ENCODE assay signal across 1 cellular context in the genomic region with DNA sequence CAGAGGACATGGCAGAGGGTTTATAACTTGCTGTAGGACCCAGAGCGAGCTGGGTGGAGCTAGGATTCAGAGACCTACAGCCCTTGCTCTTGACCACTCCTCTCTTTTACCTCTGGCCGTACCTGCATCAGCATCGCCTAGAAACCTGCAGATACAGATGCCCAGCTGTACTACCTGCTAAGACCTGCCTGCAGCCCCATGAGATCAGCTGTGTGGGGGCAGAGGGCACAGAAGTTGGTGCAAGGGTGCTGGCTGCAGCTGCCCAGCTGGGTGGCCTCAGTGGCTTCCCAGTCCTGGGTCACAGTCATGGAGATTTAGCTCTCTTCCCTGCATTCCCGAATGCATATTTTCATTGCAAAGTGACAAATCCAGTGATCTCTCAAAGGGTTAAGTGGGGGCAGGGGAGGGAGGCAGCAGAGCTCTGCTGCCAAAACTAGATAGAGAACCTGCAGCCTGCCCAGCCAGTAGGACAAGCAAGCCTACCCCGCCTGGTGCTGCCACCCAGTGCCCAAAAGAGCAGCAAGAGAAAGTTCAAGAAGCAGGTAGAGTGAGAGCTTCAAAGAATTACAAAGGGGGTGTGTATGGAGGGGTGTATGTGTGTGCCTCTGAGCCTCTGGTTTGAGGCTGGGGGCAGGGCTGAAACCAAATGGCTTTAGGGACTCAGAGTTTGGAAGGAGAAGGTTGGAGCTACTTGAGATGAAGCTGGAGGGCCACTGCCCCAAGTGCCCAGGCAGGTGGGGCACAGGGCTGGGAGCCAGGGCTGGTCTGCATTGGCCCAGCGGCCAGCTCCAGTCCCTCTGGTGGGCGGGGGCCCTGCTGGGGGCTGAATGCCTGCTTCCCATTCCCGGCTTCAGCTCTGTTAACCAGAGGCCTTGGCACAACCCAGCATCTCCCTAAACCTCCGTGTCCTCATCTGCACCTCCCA.
TF ChIP-seq lines count a peak whose summit lies in the region.

No MANE protein-coding gene starts in this region.

TF ChIP-seq in HCT116, 20 proteins besides CTCF, POLR2A, EP300 and RAD21:
- TF ChIP-seq ELF1 (IDR thresholded peaks at IDR 0.05; ENCODE audit: borderline replicate concordance, low read depth), result no peak
- TF ChIP-seq, protein P1, sequence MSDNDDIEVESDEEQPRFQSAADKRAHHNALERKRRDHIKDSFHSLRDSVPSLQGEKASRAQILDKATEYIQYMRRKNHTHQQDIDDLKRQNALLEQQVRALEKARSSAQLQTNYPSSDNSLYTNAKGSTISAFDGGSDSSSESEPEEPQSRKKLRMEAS (IDR thresholded peaks at IDR 0.05), result no peak
- no peak for TF ChIP-seq ZNF274 (IDR thresholded peaks at IDR 0.05; ENCODE audit: low read depth, low read length)
- TF ChIP-seq SRF (IDR thresholded peaks at IDR 0.05; ENCODE audit: low read depth), result no peak
- TF ChIP-seq POLR2AphosphoS5 (IDR thresholded peaks at IDR 0.05; ENCODE audit: low read depth, low read length), result no peak
- TF ChIP-seq, protein P2, sequence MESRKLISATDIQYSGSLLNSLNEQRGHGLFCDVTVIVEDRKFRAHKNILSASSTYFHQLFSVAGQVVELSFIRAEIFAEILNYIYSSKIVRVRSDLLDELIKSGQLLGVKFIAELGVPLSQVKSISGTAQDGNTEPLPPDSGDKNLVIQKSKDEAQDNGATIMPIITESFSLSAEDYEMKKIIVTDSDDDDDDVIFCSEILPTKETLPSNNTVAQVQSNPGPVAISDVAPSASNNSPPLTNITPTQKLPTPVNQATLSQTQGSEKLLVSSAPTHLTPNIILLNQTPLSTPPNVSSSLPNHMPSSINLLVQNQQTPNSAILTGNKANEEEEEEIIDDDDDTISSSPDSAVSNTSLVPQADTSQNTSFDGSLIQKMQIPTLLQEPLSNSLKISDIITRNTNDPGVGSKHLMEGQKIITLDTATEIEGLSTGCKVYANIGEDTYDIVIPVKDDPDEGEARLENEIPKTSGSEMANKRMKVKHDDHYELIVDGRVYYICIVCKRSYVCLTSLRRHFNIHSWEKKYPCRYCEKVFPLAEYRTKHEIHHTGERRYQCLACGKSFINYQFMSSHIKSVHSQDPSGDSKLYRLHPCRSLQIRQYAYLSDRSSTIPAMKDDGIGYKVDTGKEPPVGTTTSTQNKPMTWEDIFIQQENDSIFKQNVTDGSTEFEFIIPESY (IDR thresholded peaks at IDR 0.05; ENCODE audit: extremely low read depth, insufficient replicate concordance, low read length), result no peak
- TF ChIP-seq YY1 (IDR thresholded peaks at IDR 0.05; ENCODE audit: extremely low read depth, insufficient replicate concordance, low read depth, low read length), result no peak
- no peak for TF ChIP-seq FOSL1 (IDR thresholded peaks at IDR 0.05; ENCODE audit: low read depth)
- TF ChIP-seq, protein P3, sequence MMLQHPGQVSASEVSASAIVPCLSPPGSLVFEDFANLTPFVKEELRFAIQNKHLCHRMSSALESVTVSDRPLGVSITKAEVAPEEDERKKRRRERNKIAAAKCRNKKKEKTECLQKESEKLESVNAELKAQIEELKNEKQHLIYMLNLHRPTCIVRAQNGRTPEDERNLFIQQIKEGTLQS (IDR thresholded peaks at IDR 0.05), result no peak
- TF ChIP-seq JUND (IDR thresholded peaks at IDR 0.05), result no peak
- no peak for TF ChIP-seq SIN3A (IDR thresholded peaks at IDR 0.05; ENCODE audit: low read depth)
- no peak for TF ChIP-seq ZFX (IDR thresholded peaks at IDR 0.05)
- TF ChIP-seq EZH2phosphoT487 (IDR thresholded peaks at IDR 0.05; ENCODE audit: borderline replicate concordance), result no peak
